ENCODE assay signal across 24 cellular contexts in genomic region chr3:31350307-31350706, GRCh38.
A peak's percentile ranks its signal among the peaks of the same experiment; 100 is the strongest.
DNase-seq lines count a peak whose midpoint lies in the region; ATAC-seq, FAIRE-seq and TF ChIP-seq lines count a peak whose summit lies in the region.
"Had no signal": no experiment of that assay in that cellular context is flagged by ENCODE, and none has a peak within 500 bp of the region (broad histone marks: within the 10 kb centered on the region; RNA-seq: fewer than 3 reads in every experiment).

No MANE protein-coding gene starts in this region.

- H3K4me2 ChIP-seq in GM23338 (peak overlapping the region; percentile 24; the same call in 1 of the 2 replicates), neural progenitor cell (peak overlapping the region; percentile 55)
- H3K4me2 ChIP-seq: BLaER1 had no signal

- H3K9me3 ChIP-seq in neural progenitor cell (ENCODE audit: low read depth) (no peaks in the 10 kb centered on the region), sigmoid colon (no peaks in the 10 kb centered on the region)
- H3K9me3 ChIP-seq: BE2C, BLaER1, Caco-2 had no signal

- ATAC-seq in GM23338 (peak; percentile 70), WTC11 (peak; percentile 71)
- ATAC-seq: CD8-positive, alpha-beta T cell had no signal

- H3F3A ChIP-seq in GM23338 (replicated peaks; ENCODE audit: low read depth) (no peaks in the 10 kb centered on the region), neural progenitor cell (ENCODE audit: low read depth) (peaks cover 12% of the 10 kb centered on the region)

- POLR2A ChIA-PET in WTC11 (lab: Charles Lee): no interaction called here

- no peak for TF ChIP-seq POLR2A in GM12892 (IDR thresholded peaks at IDR 0.05; ENCODE audit: low read depth, low read length)
- TF ChIP-seq POLR2A in sigmoid colon (IDR thresholded peaks at IDR 0.05): no peak

- no peak overlapping the region; the same call in 1 of the 2 replicates for H2AFZ ChIP-seq in GM23338
- peak overlapping the region; percentile 86 for H2AFZ ChIP-seq in neural progenitor cell (replicated peaks)

- no peak overlapping the region for H3K9ac ChIP-seq in neural progenitor cell
- H3K9ac ChIP-seq: BLaER1 had no signal

- H3K4me3 Mint-ChIP-seq in GM23338 (no peak overlapping the region), WTC11 (no peak overlapping the region), neural progenitor cell (no peak overlapping the region), CD14-positive monocyte (no peak overlapping the region)
- H3K4me3 Mint-ChIP-seq: CD4-positive, alpha-beta T cell; CD8-positive, alpha-beta T cell had no signal

- H3K4me1 ChIP-seq in GM23338 (ENCODE audit: insufficient read depth) (peaks cover 13% of the 10 kb centered on the region), neural progenitor cell (peaks cover 25% of the 10 kb centered on the region), sigmoid colon (no peaks in the 10 kb centered on the region)
- H3K4me1 ChIP-seq: BE2C, BLaER1, Caco-2 had no signal

- no peak overlapping the region for H3K4me3 ChIP-seq in GM23338
- no peak overlapping the region for H3K4me3 ChIP-seq in neural progenitor cell
- no peak overlapping the region for H3K4me3 ChIP-seq in sigmoid colon
- H3K4me3 ChIP-seq: BLaER1 had no signal

- CTCF ChIA-PET in WTC11 (lab: Charles Lee): no interaction called here

- peaks cover 7% of the 10 kb centered on the region for H3K9me2 ChIP-seq in GM23338 (ENCODE audit: insufficient read depth)

- TF ChIP-seq EP300 in sigmoid colon (IDR thresholded peaks at IDR 0.05): no peak

- H3K27me3 ChIP-seq in GM23338 (ENCODE audit: insufficient read depth) (no peaks in the 10 kb centered on the region), neural progenitor cell (no peaks in the 10 kb centered on the region), sigmoid colon (no peaks in the 10 kb centered on the region)
- H3K27me3 ChIP-seq: BE2C, BLaER1 had no signal

- intact Hi-C loops in sigmoid colon (cut with DNase I) (no loop called here), CD14-positive monocyte (cut with micrococcal nuclease) (no loop called here)

- H3K36me3 Mint-ChIP-seq in GM23338 (ENCODE audit: low read depth): no peaks in the 10 kb centered on the region; the same call in 2 of the 3 replicates
- H3K36me3 Mint-ChIP-seq in WTC11: peaks cover 5% of the 10 kb centered on the region
- H3K36me3 Mint-ChIP-seq in neural progenitor cell: no peaks in the 10 kb centered on the region
- H3K36me3 Mint-ChIP-seq in CD14-positive monocyte: no peaks in the 10 kb centered on the region
- H3K36me3 Mint-ChIP-seq: CD8-positive, alpha-beta T cell had no signal

- TF ChIP-seq CTCF in GM23338 (conservative IDR thresholded peaks at IDR 0.05; ENCODE audit: low read depth in 2 of 2) (no peak), WTC11 (IDR thresholded peaks at IDR 0.05) (no peak), neural progenitor cell (IDR thresholded peaks at IDR 0.05) (no peak), sigmoid colon (IDR thresholded peaks at IDR 0.05) (no peak), CD14-positive monocyte (IDR thresholded peaks at IDR 0.05) (no peak)

- H3K4me1 Mint-ChIP-seq in GM23338 (peaks cover 19% of the 10 kb centered on the region), WTC11 (peaks cover 22% of the 10 kb centered on the region), neural progenitor cell (no peaks in the 10 kb centered on the region), CD14-positive monocyte (no peaks in the 10 kb centered on the region)

- H3K79me2 ChIP-seq in GM23338 (replicated peaks; ENCODE audit: insufficient read depth) (no peaks in the 10 kb centered on the region), neural progenitor cell (ENCODE audit: low read depth) (no peaks in the 10 kb centered on the region)

- 65 to 79% methylated on average over 2 of the region's 2 CpGs for WGBS in sigmoid colon, 2 donors

- H3K27ac ChIP-seq in GM23338 (ENCODE audit: low read depth) (no peak overlapping the region), neural progenitor cell (no peak overlapping the region), sigmoid colon (no peak overlapping the region)
- H3K27ac ChIP-seq: BLaER1 had no signal

- H4K20me1 ChIP-seq in GM23338 (replicated peaks; ENCODE audit: insufficient read depth) (no peaks in the 10 kb centered on the region), neural progenitor cell (ENCODE audit: low read depth) (no peaks in the 10 kb centered on the region)
- H4K20me1 ChIP-seq: BLaER1 had no signal

- no peak overlapping the region for H3K27ac Mint-ChIP-seq in GM23338
- no peak overlapping the region for H3K27ac Mint-ChIP-seq in WTC11
- no peak overlapping the region for H3K27ac Mint-ChIP-seq in neural progenitor cell
- no peak overlapping the region for H3K27ac Mint-ChIP-seq in CD14-positive monocyte
- H3K27ac Mint-ChIP-seq: CD4-positive, alpha-beta T cell; CD8-positive, alpha-beta T cell had no signal

- DNase-seq in GM12892 (ENCODE audit: insufficient read length) (no peak), GM23338 (ENCODE audit: low spot score) (peak; percentile 8), WTC11 (ENCODE audit: low spot score) (no peak), neural progenitor cell (ENCODE audit: low spot score) (peak; percentile 24), sigmoid colon (no peak), CD14-positive monocyte (ENCODE audit: low spot score) (no peak), globus pallidus (ENCODE audit: low spot score) (no peak), NCI-H187 (lab: John Stamatoyannopoulos, UW) (no peak)
- DNase-seq: 8988T; ACHN; BE2C; C1 segment of cervical spinal cord; Caco-2; Calu3; CD4-positive, alpha-beta T cell; CD8-positive, alpha-beta T cell; DMS79 treated with DMSO at 0.1 percent for 48 hours; GF-D8 had no signal

- peak; percentile 9 for FAIRE-seq in GM12892 (lab: Jason Lieb, UNC)
- FAIRE-seq: A204.1, D721Med, G401.6, GM12891, GM18507 had no signal

- H3K27me3 Mint-ChIP-seq in GM23338 (ENCODE audit: insufficient read depth, low read depth, poor library complexity) (peaks cover 2% of the 10 kb centered on the region), WTC11 (ENCODE audit: low read depth) (no peaks in the 10 kb centered on the region), neural progenitor cell (ENCODE audit: insufficient read depth, low read depth) (no peaks in the 10 kb centered on the region), CD14-positive monocyte (ENCODE audit: low read depth in 3 of 3) (no peaks in the 10 kb centered on the region)
- H3K27me3 Mint-ChIP-seq: CD4-positive, alpha-beta T cell had no signal

- H3K9me3 Mint-ChIP-seq in GM23338 (peaks cover 5% of the 10 kb centered on the region; the same call in 1 of the 3 replicates), WTC11 (peaks cover 11% of the 10 kb centered on the region), neural progenitor cell (peaks cover 5% of the 10 kb centered on the region), CD14-positive monocyte (peaks cover 0 to 8% (median 3%) of the 10 kb centered on the region in 7 donors)

- H3K36me3 ChIP-seq in GM23338 (ENCODE audit: insufficient read depth) (no peaks in the 10 kb centered on the region), neural progenitor cell (no peaks in the 10 kb centered on the region), sigmoid colon (no peaks in the 10 kb centered on the region)
- H3K36me3 ChIP-seq: BE2C, BLaER1 had no signal

TF ChIP-seq in GM23338, 12 proteins besides CTCF, POLR2A, EP300 and RAD21 (continues in another document):
- TF ChIP-seq EZH2phosphoT487 (IDR thresholded peaks at IDR 0.05; ENCODE audit: unreplicated experiment) (no peak), ETS1 (IDR thresholded peaks at IDR 0.05) (no peak), JUNB (IDR thresholded peaks at IDR 0.05; ENCODE audit: unreplicated experiment) (no peak), POLR2AphosphoS5 (IDR thresholded peaks at IDR 0.05; ENCODE audit: low read depth) (no peak), CREB1 (CRISPR knock-in tag; IDR thresholded peaks at IDR 0.05; ENCODE audit: low read depth) (no peak), ZNF114 (CRISPR knock-in tag; IDR thresholded peaks at IDR 0.05) (no peak), NANOG (IDR thresholded peaks at IDR 0.05; ENCODE audit: borderline replicate concordance) (no peak)

TF ChIP-seq in WTC11, 78 proteins besides CTCF, POLR2A, EP300 and RAD21:
- TF ChIP-seq TEAD1 (CRISPR knock-in tag; IDR thresholded peaks at IDR 0.05) (no peak), NR2C2 (CRISPR knock-in tag; IDR thresholded peaks at IDR 0.05) (no peak), TEAD4 (CRISPR knock-in tag; IDR thresholded peaks at IDR 0.05) (no peak)

Comparison
In these comparisons a context has a peak if more than half of its experiments do, and no peak if none do; other contexts are left out.
1. DNase-seq: peak in GM23338 (single experiment) and neural progenitor cell (single experiment); none in GM12892 (single experiment), WTC11 (single experiment), sigmoid colon (single experiment), CD14-positive monocyte (single experiment), globus pallidus (single experiment) and NCI-H187 (0 of 2).